23 cellular contexts compared by ENCODE assay signal in genomic region chr2:231169475-231169874, GRCh38. TPM values are rescaled to one million over a fixed set of nuclear protein-coding genes. Genes with fewer than 3 reads are reported as not detected.
A peak's percentile ranks its signal among the peaks of the same experiment; 100 is the strongest.
DNase-seq lines count a peak whose midpoint lies in the region; ATAC-seq and TF ChIP-seq lines count a peak whose summit lies in the region.
"Had no signal": no experiment of that assay in that cellular context is flagged by ENCODE, and none has a peak within 500 bp of the region (broad histone marks: within the 10 kb centered on the region; RNA-seq: fewer than 3 reads in every experiment).

No MANE protein-coding gene starts in this region.

- peaks cover 2 to 72% of the 10 kb centered on the region in 2 donors for H3K36me3 ChIP-seq in gastrocnemius medialis
- H3K36me3 ChIP-seq: ovary had no signal

- H3K4me3 Mint-ChIP-seq in activated T-cell treated with anti-CD3 and anti-CD28 coated beads, Interleukin-2, amount 50 U/mL, for 72 hours = no peak overlapping the region
- no peak overlapping the region for H3K4me3 Mint-ChIP-seq in stimulated activated memory B cell treated with anti-CD40 and anti-IgM and Interleukin-4, amounts not matched to agents 10 μg/mL and 1 μg/mL and 100 μg/mL, for 72 hours
- H3K4me3 Mint-ChIP-seq in natural killer cell treated with Interleukin-12 subunit alpha and Interleukin-12 subunit beta and Interleukin-15 and Interleukin-18, amount 100 ng/mL, for 72 hours = no peak overlapping the region

- no peaks in the 10 kb centered on the region for H3K9me3 ChIP-seq in gastrocnemius medialis
- H3K9me3 ChIP-seq: ovary, upper lobe of right lung had no signal

- H3K27ac Mint-ChIP-seq in activated T-cell treated with anti-CD3 and anti-CD28 coated beads, Interleukin-2, amount 50 U/mL, for 72 hours = peak overlapping the region; percentile 58
- peak overlapping the region; percentile 81 for H3K27ac Mint-ChIP-seq in stimulated activated memory B cell treated with anti-CD40 and anti-IgM and Interleukin-4, amounts not matched to agents 10 μg/mL and 1 μg/mL and 100 μg/mL, for 72 hours
- H3K27ac Mint-ChIP-seq in natural killer cell treated with Interleukin-12 subunit alpha and Interleukin-12 subunit beta and Interleukin-15 and Interleukin-18, amount 100 ng/mL, for 72 hours = no peak overlapping the region

- no peak for ATAC-seq in activated T-cell treated with anti-CD3 and anti-CD28 coated beads, Interleukin-2, amount 50 U/mL, for 72 hours (replicated peaks in 1 of 2)
- ATAC-seq in SK-N-SH treated with all-trans-retinoic acid at 6 μM for 48 hours (peak; percentile 59), gastrocnemius medialis (no peak)
- ATAC-seq in stimulated activated memory B cell treated with anti-CD40 and anti-IgM and Interleukin-4, amounts not matched to agents 10 μg/mL and 1 μg/mL and 100 μg/mL, for 72 hours = no peak
- ATAC-seq in natural killer cell treated with Interleukin-12 subunit alpha and Interleukin-12 subunit beta and Interleukin-15 and Interleukin-18, amount 100 ng/mL, for 72 hours = no peak

- no peaks in the 10 kb centered on the region for H3K9me3 Mint-ChIP-seq in activated T-cell treated with anti-CD3 and anti-CD28 coated beads, Interleukin-2, amount 50 U/mL, for 72 hours
- H3K9me3 Mint-ChIP-seq in stimulated activated memory B cell treated with anti-CD40 and anti-IgM and Interleukin-4, amounts not matched to agents 10 μg/mL and 1 μg/mL and 100 μg/mL, for 72 hours = no peaks in the 10 kb centered on the region
- H3K9me3 Mint-ChIP-seq in natural killer cell treated with Interleukin-12 subunit alpha and Interleukin-12 subunit beta and Interleukin-15 and Interleukin-18, amount 100 ng/mL, for 72 hours = no peaks in the 10 kb centered on the region

- H3K4me1 ChIP-seq in gastrocnemius medialis = peaks cover 0 to 3% of the 10 kb centered on the region in 2 donors

- no peak for DNase-seq in activated T-cell treated with anti-CD3 and anti-CD28 coated beads, Interleukin-2, amount 50 U/mL, for 72 hours
- no peak for DNase-seq in activated T-cell treated with anti-CD3 and anti-CD28 coated beads for 4 hours
- DNase-seq in fibroblast of villous mesenchyme (ENCODE audit: low read depth) = peak; percentile 16
- DNase-seq in gastrocnemius medialis = no peak
- DNase-seq in natural killer cell treated with Interleukin-12 subunit alpha and Interleukin-12 subunit beta and Interleukin-15 and Interleukin-18, amount 100 ng/mL, for 72 hours (ENCODE audit: low spot score) = no peak
- no peak for DNase-seq in retina
- DNase-seq: activated CD4-positive, alpha-beta T cell treated with anti-CD3 and anti-CD28 coated beads for 1 hour; activated CD8-positive, alpha-beta memory T cell treated with anti-CD3 and anti-CD28 coated beads, Interleukin-2, amount 50 U/mL, for 4 hours; activated naive CD4-positive, alpha-beta T cell treated with Interleukin-2 at 50 U/mL for 16 hours; C1 segment of cervical spinal cord; Calu3; cerebellar nuclear complex; NCI-H1694 treated with DMSO at 0.1 percent for 48 hours; NCI-H748 treated with DMSO at 0.1 percent for 48 hours; ovary; right cardiac atrium; SW 1271; upper lobe of right lung had no signal

- intact Hi-C loops in gastrocnemius medialis (cut with DNase I; ENCODE audit: low total_unique reads) = no loop called here

- peak overlapping the region in 1 of 4 donors; percentile 7 for H3K27ac ChIP-seq in gastrocnemius medialis
- H3K27ac ChIP-seq: KMS-11, ovary, upper lobe of right lung had no signal

- TF ChIP-seq POLR2A in gastrocnemius medialis (IDR thresholded peaks at IDR 0.05) = no peak

- H3K36me3 Mint-ChIP-seq in activated T-cell treated with anti-CD3 and anti-CD28 coated beads, Interleukin-2, amount 50 U/mL, for 72 hours (ENCODE audit: insufficient read depth in 2 of 2) = peaks cover 8 to 25% of the 10 kb centered on the region in 2 donors
- peaks cover 80% of the 10 kb centered on the region for H3K36me3 Mint-ChIP-seq in stimulated activated memory B cell treated with anti-CD40 and anti-IgM and Interleukin-4, amounts not matched to agents 10 μg/mL and 1 μg/mL and 100 μg/mL, for 72 hours
- peaks cover 36% of the 10 kb centered on the region for H3K36me3 Mint-ChIP-seq in natural killer cell treated with Interleukin-12 subunit alpha and Interleukin-12 subunit beta and Interleukin-15 and Interleukin-18, amount 100 ng/mL, for 72 hours

- in situ Hi-C loops in gastrocnemius medialis (cut with MboI; ENCODE audit: low sequenced_read_pairs in 4 of 4) = no loop called here

- no peak for TF ChIP-seq CTCF in fibroblast of villous mesenchyme (IDR thresholded peaks at IDR 0.05; ENCODE audit: insufficient read depth, low read depth, low read length)
- no peak for TF ChIP-seq CTCF in gastrocnemius medialis (IDR thresholded peaks at IDR 0.05 in 4 of 5, conservative IDR thresholded peaks at IDR 0.05 in 1 of 5)

- no peak overlapping the region for H3K4me3 ChIP-seq in fibroblast of villous mesenchyme (ENCODE audit: low read depth, low read length)
- no peak overlapping the region for H3K4me3 ChIP-seq in gastrocnemius medialis
- H3K4me3 ChIP-seq: ovary, upper lobe of right lung had no signal

- no peaks in the 10 kb centered on the region for H3K27me3 Mint-ChIP-seq in activated T-cell treated with anti-CD3 and anti-CD28 coated beads, Interleukin-2, amount 50 U/mL, for 72 hours (ENCODE audit: low read depth)
- no peaks in the 10 kb centered on the region for H3K27me3 Mint-ChIP-seq in stimulated activated memory B cell treated with anti-CD40 and anti-IgM and Interleukin-4, amounts not matched to agents 10 μg/mL and 1 μg/mL and 100 μg/mL, for 72 hours
- H3K27me3 Mint-ChIP-seq in natural killer cell treated with Interleukin-12 subunit alpha and Interleukin-12 subunit beta and Interleukin-15 and Interleukin-18, amount 100 ng/mL, for 72 hours = no peaks in the 10 kb centered on the region

- H3K4me1 Mint-ChIP-seq in activated T-cell treated with anti-CD3 and anti-CD28 coated beads, Interleukin-2, amount 50 U/mL, for 72 hours (ENCODE audit: low read depth) = peaks cover 24% of the 10 kb centered on the region
- peaks cover 29% of the 10 kb centered on the region for H3K4me1 Mint-ChIP-seq in stimulated activated memory B cell treated with anti-CD40 and anti-IgM and Interleukin-4, amounts not matched to agents 10 μg/mL and 1 μg/mL and 100 μg/mL, for 72 hours
- H3K4me1 Mint-ChIP-seq in natural killer cell treated with Interleukin-12 subunit alpha and Interleukin-12 subunit beta and Interleukin-15 and Interleukin-18, amount 100 ng/mL, for 72 hours (ENCODE audit: low read depth in 2 of 2) = no peaks in the 10 kb centered on the region

- no peaks in the 10 kb centered on the region for H3K27me3 ChIP-seq in gastrocnemius medialis
- H3K27me3 ChIP-seq: ovary, upper lobe of right lung had no signal

TF ChIP-seq in SK-N-SH treated with all-trans-retinoic acid at 6 μM for 48 hours, 23 proteins besides CTCF, POLR2A, EP300 and RAD21 (continues in another document):
- TF ChIP-seq BACH2 (CRISPR knock-in tag; IDR thresholded peaks at IDR 0.05; ENCODE audit: borderline replicate concordance) (no peak), PPARA (CRISPR knock-in tag; IDR thresholded peaks at IDR 0.05; ENCODE audit: borderline replicate concordance) (no peak), ZFP30 (CRISPR knock-in tag; IDR thresholded peaks at IDR 0.05) (no peak), PATZ1 (CRISPR knock-in tag; IDR thresholded peaks at IDR 0.05; ENCODE audit: borderline replicate concordance) (no peak), ZC3H10 (CRISPR knock-in tag; IDR thresholded peaks at IDR 0.05) (no peak), CSDC2 (CRISPR knock-in tag; IDR thresholded peaks at IDR 0.05) (no peak), RARB (CRISPR knock-in tag; IDR thresholded peaks at IDR 0.05) (no peak), ISL1 (CRISPR knock-in tag; IDR thresholded peaks at IDR 0.05) (peak; percentile 36; the same call in 1 of the 2 replicates), ARNTL (CRISPR knock-in tag; IDR thresholded peaks at IDR 0.05; ENCODE audit: borderline replicate concordance, low read depth) (no peak)

RNA-seq across cellular contexts. Expression of gene ARMC9, which starts 29.0 kb away (rescaled TPM):
- total RNA-seq in activated T-cell treated with anti-CD3 and anti-CD28 coated beads, Interleukin-2, amount 50 U/mL, for 72 hours = 1 to 10 TPM; 1.4 to 2.1 TPM
- total RNA-seq in fibroblast of villous mesenchyme = 189 and 260 TPM in 2 replicates
- total RNA-seq in gastrocnemius medialis = 1 to 10 TPM in 2 of 4 donors, under 1 TPM in 2; 0.20 to 7.2 (median 3.2) TPM
- 1 to 10 TPM; 2.5 to 4.8 TPM for total RNA-seq in natural killer cell treated with Interleukin-12 subunit alpha and Interleukin-12 subunit beta and Interleukin-15 and Interleukin-18, amount 100 ng/mL, for 72 hours

RNA-seq across cellular contexts. Expression of gene HTR2B, which starts 44.6 kb away (rescaled TPM):
- total RNA-seq in activated T-cell treated with anti-CD3 and anti-CD28 coated beads, Interleukin-2, amount 50 U/mL, for 72 hours = not detected
- total RNA-seq in fibroblast of villous mesenchyme (109 and 159 TPM in 2 replicates), gastrocnemius medialis (under 1 TPM in 1 of 4 donors, not detected in 3; 0.09 TPM)
- total RNA-seq in natural killer cell treated with Interleukin-12 subunit alpha and Interleukin-12 subunit beta and Interleukin-15 and Interleukin-18, amount 100 ng/mL, for 72 hours = not detected
- total RNA-seq: Calu3, Daoy, OCI-LY7 had no signal

Comparison
In these comparisons a context has a peak if more than half of its experiments do, and no peak if none do; other contexts are left out.
1. H3K27ac Mint-ChIP-seq: peak in activated T-cell treated with anti-CD3 and anti-CD28 coated beads, Interleukin-2, amount 50 U/mL, for 72 hours (single experiment) and stimulated activated memory B cell treated with anti-CD40 and anti-IgM and Interleukin-4, amounts not matched to agents 10 μg/mL and 1 μg/mL and 100 μg/mL, for 72 hours (single experiment); none in natural killer cell treated with Interleukin-12 subunit alpha and Interleukin-12 subunit beta and Interleukin-15 and Interleukin-18, amount 100 ng/mL, for 72 hours (0 of 2).
2. RNA of gene ARMC9, which starts 29.0 kb away (total RNA-seq): 189 to 260 TPM in fibroblast of villous mesenchyme; 0.20 to 7.2 TPM in gastrocnemius medialis, 2.5 to 4.8 TPM in natural killer cell treated with Interleukin-12 subunit alpha and Interleukin-12 subunit beta and Interleukin-15 and Interleukin-18, amount 100 ng/mL, for 72 hours and 1.4 to 2.1 TPM in activated T-cell treated with anti-CD3 and anti-CD28 coated beads, Interleukin-2, amount 50 U/mL, for 72 hours; every median in the first group is over 10 times any median in the second.
3. RNA of gene HTR2B, which starts 44.6 kb away (total RNA-seq): 109 to 159 TPM in fibroblast of villous mesenchyme; 0.09 TPM in gastrocnemius medialis, not detected in activated T-cell treated with anti-CD3 and anti-CD28 coated beads, Interleukin-2, amount 50 U/mL, for 72 hours and not detected in natural killer cell treated with Interleukin-12 subunit alpha and Interleukin-12 subunit beta and Interleukin-15 and Interleukin-18, amount 100 ng/mL, for 72 hours; every median in the first group is over 100 times any median in the second.